In the genomic region with DNA sequence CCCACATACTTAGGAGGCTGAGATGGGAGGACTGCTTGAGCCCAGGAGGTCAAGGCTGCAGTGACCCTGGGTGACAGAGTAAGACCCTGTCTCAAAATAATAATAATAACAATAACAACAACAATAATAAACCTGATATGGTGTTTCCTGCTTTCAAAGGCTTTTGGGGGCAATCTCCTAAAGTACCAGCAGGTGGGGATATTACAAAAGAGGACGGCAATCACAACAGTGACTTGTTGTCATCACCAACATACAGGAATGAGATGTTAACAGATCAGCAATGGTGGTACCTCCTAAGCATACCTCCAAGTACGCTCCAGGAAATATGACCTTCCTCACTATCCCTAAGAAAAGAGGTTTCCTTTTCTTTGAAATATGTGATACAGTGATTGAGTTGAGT, we compare ENCODE assay signal across 8 cellular contexts.
DNase-seq lines count a peak whose midpoint lies in the region; ATAC-seq and TF ChIP-seq lines count a peak whose summit lies in the region.

No MANE protein-coding gene starts in this region.

- H3K36me3 Mint-ChIP-seq in chondrocyte (ENCODE audit: low read depth) (no peaks in the 10 kb centered on the region), nephron (ENCODE audit: low read depth) (no peaks in the 10 kb centered on the region), natural killer cell (no peaks in the 10 kb centered on the region)

- intact Hi-C loops in natural killer cell (cut with micrococcal nuclease) = no loop called here

- TF ChIP-seq CTCF in GM12865 (IDR thresholded peaks at IDR 0.05; ENCODE audit: insufficient read depth, low read depth, low read length, missing control alignments) (peak; percentile 54), chondrocyte (IDR thresholded peaks at IDR 0.05) (peak; percentile 82), nephron (IDR thresholded peaks at IDR 0.05; ENCODE audit: unreplicated experiment in 3 of 3) (peak; percentile 64 to 68 (median 64)), natural killer cell (IDR thresholded peaks at IDR 0.05) (no peak)

- H3K27ac Mint-ChIP-seq in chondrocyte (ENCODE audit: unreplicated experiment) = no peak overlapping the region
- H3K27ac Mint-ChIP-seq in nephron = no peak overlapping the region
- H3K27ac Mint-ChIP-seq in natural killer cell = no peak overlapping the region

- H3K4me3 ChIP-seq in GM12865 (ENCODE audit: low read depth, low read length) = no peak overlapping the region

- H3K27me3 Mint-ChIP-seq in chondrocyte (ENCODE audit: low read depth) = peaks cover 14% of the 10 kb centered on the region
- H3K27me3 Mint-ChIP-seq in nephron (ENCODE audit: low read depth) = no peaks in the 10 kb centered on the region
- no peaks in the 10 kb centered on the region for H3K27me3 Mint-ChIP-seq in natural killer cell (ENCODE audit: low read depth in 2 of 2)

- H3K4me1 Mint-ChIP-seq in chondrocyte (ENCODE audit: low read depth) (no peaks in the 10 kb centered on the region), nephron (no peaks in the 10 kb centered on the region), natural killer cell (no peaks in the 10 kb centered on the region)

- H3K4me3 Mint-ChIP-seq in chondrocyte (ENCODE audit: unreplicated experiment) (no peak overlapping the region), nephron (no peak overlapping the region), natural killer cell (no peak overlapping the region)

- peak; percentile 24 for DNase-seq in A172 (ENCODE audit: low spot score)
- DNase-seq in GM12865 (ENCODE audit: low read depth) = peak; percentile 38
- DNase-seq in NCI-H1694 treated with DMSO at 0.1 percent for 48 hours (lab: John Stamatoyannopoulos, UW) = peak; percentile 43
- DNase-seq in chondrocyte (ENCODE audit: low spot score) = no peak
- DNase-seq in natural killer cell = no peak
- no peak for DNase-seq in middle frontal gyrus (ENCODE audit: extremely low spot score, low spot score)

- ATAC-seq in HG02588 (IDR thresholded peaks at IDR 0.05; ENCODE audit: unreplicated experiment) (peak; percentile 68), natural killer cell (no peak)

- H3K9me3 Mint-ChIP-seq in chondrocyte (ENCODE audit: low read depth) = peaks cover 3% of the 10 kb centered on the region
- no peaks in the 10 kb centered on the region for H3K9me3 Mint-ChIP-seq in nephron
- peaks cover 5 to 10% of the 10 kb centered on the region in 2 donors for H3K9me3 Mint-ChIP-seq in natural killer cell

Comparison
In these comparisons a context has a peak if more than half of its experiments do, and no peak if none do; other contexts are left out.
1. DNase-seq: peak in A172 (single experiment), GM12865 (single experiment) and NCI-H1694 treated with DMSO at 0.1 percent for 48 hours (single experiment); none in chondrocyte (single experiment), natural killer cell (single experiment) and middle frontal gyrus (single experiment).